In the genomic region with DNA sequence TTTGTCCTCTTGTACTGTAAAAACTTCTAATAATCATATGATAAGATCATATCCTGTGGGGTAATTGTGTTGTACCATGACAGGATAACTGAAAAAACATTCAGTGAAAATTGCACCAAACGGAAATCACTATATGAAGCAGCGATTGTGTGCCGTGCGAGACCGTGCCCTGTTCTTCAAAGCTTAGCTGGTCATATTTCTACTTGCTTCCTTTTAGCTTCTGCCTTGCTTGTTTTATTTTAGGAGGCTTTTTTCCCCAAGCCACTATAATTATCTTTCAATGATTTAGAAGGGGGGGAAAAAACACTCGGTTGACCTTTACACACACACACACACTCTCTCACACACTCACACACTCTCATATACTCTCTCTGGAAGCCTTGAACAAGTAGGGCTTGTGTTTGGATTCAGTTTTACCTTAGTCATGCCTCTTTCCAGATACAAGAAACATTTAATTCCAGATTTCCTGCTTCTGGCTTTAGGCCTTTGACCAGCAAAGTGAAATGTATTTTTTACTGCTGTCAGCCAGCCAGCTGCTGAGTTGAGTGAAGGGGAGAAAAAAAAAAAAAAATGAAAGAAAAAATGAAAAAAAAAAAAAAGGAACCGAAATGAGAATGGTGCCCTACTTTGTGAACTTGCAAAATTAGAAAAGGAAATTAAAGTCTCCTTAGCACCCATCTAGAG, we compare ENCODE assay signal across 8 cellular contexts.
DNase-seq lines count a peak whose midpoint lies in the region; ATAC-seq lines count a peak whose summit lies in the region.

No MANE protein-coding gene starts in this region.

- H3K27me3 Mint-ChIP-seq in dendritic cell treated with granulocyte-macrophage colony-stimulating factor and Interleukin-4, amounts not matched to agents 40 ng/mL and 50 ng/mL, for 4 days = no peaks in the 10 kb centered on the region

- H3K36me3 Mint-ChIP-seq in dendritic cell treated with granulocyte-macrophage colony-stimulating factor and Interleukin-4, amounts not matched to agents 40 ng/mL and 50 ng/mL, for 4 days (ENCODE audit: low read depth) = peaks cover 40% of the 10 kb centered on the region

- DNase-seq in SK-MEL-5 (ENCODE audit: low read depth, low spot score) (peak; percentile 85), HPDE6-E6E7 (ENCODE audit: extremely low spot score) (no peak), islet precursor cell (no peak), ACHN (no peak)

- no peaks in the 10 kb centered on the region for H3K9me3 Mint-ChIP-seq in dendritic cell treated with granulocyte-macrophage colony-stimulating factor and Interleukin-4, amounts not matched to agents 40 ng/mL and 50 ng/mL, for 4 days

- intact Hi-C loops in dendritic cell treated with granulocyte-macrophage colony-stimulating factor and Interleukin-4, amounts not matched to agents 40 ng/mL and 50 ng/mL, for 4 days (cut with micrococcal nuclease) = loop anchor here (5.0 kb wide), 1 partner anchor 36 kb away; no protein-coding TSS in a partner anchor

- peak overlapping the region; percentile 35 for H3K9ac ChIP-seq in muscle layer of colon (ENCODE audit: low read length)

- in situ Hi-C loops in SK-MEL-5 (cut with HindIII; ENCODE audit: low pct_unique_long_range_greater_than_20kb, low sequenced_read_pairs) = no loop called here
- in situ Hi-C loops in ACHN (cut with HindIII; ENCODE audit: low pct_ligation_motif_present, low pct_unique_long_range_greater_than_20kb, low sequenced_read_pairs) = no loop called here

- no peaks in the 10 kb centered on the region for H3K27me3 ChIP-seq in muscle layer of colon (ENCODE audit: control insufficient read depth in 1 of 2, insufficient read depth in 2 of 2, low read length in 2 of 2)

- peaks cover 21% of the 10 kb centered on the region for H3K36me3 ChIP-seq in muscle layer of colon (ENCODE audit: insufficient read depth, low read length)

- H3K4me3 ChIP-seq in muscle layer of colon (ENCODE audit: low read depth in 1 of 2, low read length in 2 of 2) = peak overlapping the region in 1 of 2 donors; percentile 25

- H3K4me1 ChIP-seq in muscle layer of colon (ENCODE audit: insufficient read depth, low read length) = peaks cover 68% of the 10 kb centered on the region

- H3K4me1 Mint-ChIP-seq in dendritic cell treated with granulocyte-macrophage colony-stimulating factor and Interleukin-4, amounts not matched to agents 40 ng/mL and 50 ng/mL, for 4 days (ENCODE audit: low read depth) = peaks cover 28% of the 10 kb centered on the region

- H3K9me3 ChIP-seq in muscle layer of colon (ENCODE audit: low read length) = no peaks in the 10 kb centered on the region

- peak overlapping the region; percentile 84 for H3K27ac Mint-ChIP-seq in dendritic cell treated with granulocyte-macrophage colony-stimulating factor and Interleukin-4, amounts not matched to agents 40 ng/mL and 50 ng/mL, for 4 days

- peak overlapping the region; percentile 50 for H3K4me3 Mint-ChIP-seq in dendritic cell treated with granulocyte-macrophage colony-stimulating factor and Interleukin-4, amounts not matched to agents 40 ng/mL and 50 ng/mL, for 4 days

- peak overlapping the region; percentile 86 for H3K27ac ChIP-seq in muscle layer of colon (ENCODE audit: low read depth, low read length)

- ATAC-seq in GM18858 (IDR thresholded peaks at IDR 0.05; ENCODE audit: unreplicated experiment) = peak; percentile 35
- ATAC-seq in HG02852 (IDR thresholded peaks at IDR 0.05; ENCODE audit: unreplicated experiment) = peak; percentile 38
